11 cellular contexts compared by ENCODE assay signal in the genomic region with DNA sequence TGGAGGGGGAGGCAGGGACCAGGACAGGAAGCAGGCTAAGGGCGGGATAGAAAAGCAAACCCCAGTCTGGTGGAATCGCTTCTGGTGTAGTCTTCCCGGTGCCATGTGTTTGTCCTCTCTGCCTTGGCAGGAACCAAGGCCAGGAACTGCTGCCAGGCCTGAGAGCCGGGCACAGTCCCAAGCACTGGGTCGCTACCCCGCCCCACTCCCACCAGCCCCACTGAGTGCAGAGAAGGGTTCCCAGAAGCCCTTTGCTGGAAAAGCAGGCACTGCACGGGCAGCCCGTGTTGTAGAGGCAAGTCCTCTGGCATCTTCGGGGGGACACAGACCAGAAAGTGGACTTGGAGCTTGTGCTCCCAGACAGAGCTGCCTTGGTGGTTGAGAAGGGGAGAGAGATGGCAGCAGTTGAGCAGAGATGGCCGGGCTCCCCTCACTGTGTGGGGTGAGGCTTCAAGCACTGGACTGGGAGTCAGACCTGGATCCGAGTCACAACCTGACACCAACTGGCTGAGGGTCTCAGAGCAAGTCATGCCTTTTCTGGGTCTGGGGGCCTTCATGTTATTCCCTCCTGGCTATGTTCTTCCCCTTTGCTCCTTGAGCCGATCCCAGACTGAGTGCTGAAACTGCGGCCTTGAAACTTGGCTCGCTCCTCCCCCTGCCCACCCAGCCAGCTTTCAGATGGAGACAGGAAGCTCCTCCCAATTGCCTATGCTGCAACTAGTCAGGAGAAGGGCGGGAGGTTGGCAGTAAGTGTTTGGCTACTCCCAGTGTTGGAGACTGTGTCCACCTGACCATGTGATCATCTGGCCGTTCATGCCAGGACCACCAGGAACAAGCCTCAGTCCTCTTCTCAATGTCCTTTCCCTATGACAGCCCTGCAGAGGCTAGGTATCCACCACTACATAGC. TPM values are rescaled to one million over a fixed set of nuclear protein-coding genes. Genes with fewer than 3 reads are reported as not detected.
DNase-seq lines count a peak whose midpoint lies in the region; ATAC-seq and TF ChIP-seq lines count a peak whose summit lies in the region.
"Had no signal": no experiment of that assay in that cellular context is flagged by ENCODE, and none has a peak within 500 bp of the region (broad histone marks: within the 10 kb centered on the region; RNA-seq: fewer than 3 reads in every experiment).

No MANE protein-coding gene starts in this region.

- TF ChIP-seq POLR2A in prostate gland (IDR thresholded peaks at IDR 0.05), result no peak

- no peak overlapping the region for H4K8ac ChIP-seq in trophoblast cell (ENCODE audit: low read depth, low read length)

- no peak for TF ChIP-seq CTCF in right atrium auricular region (IDR thresholded peaks at IDR 0.05)
- no peak for TF ChIP-seq CTCF in prostate gland (IDR thresholded peaks at IDR 0.05)

- H3K4me1 ChIP-seq in right atrium auricular region (peaks cover 0 to 28% of the 10 kb centered on the region in 2 donors), prostate gland (replicated peaks) (no peaks in the 10 kb centered on the region), trophoblast cell (ENCODE audit: control insufficient read depth in 1 of 2, insufficient read depth in 2 of 2, low read length in 2 of 2) (no peaks in the 10 kb centered on the region)

- H2BK120ac ChIP-seq in trophoblast cell (ENCODE audit: insufficient read depth, low read length, poor library complexity), result no peak overlapping the region

- no peak overlapping the region for H2AFZ ChIP-seq in trophoblast cell (ENCODE audit: insufficient read depth, low read length, poor library complexity)

- H3K9ac ChIP-seq in trophoblast cell (ENCODE audit: low read length), result no peak overlapping the region

- H3K36me3 ChIP-seq in right atrium auricular region (no peaks in the 10 kb centered on the region), prostate gland (no peaks in the 10 kb centered on the region), trophoblast cell (ENCODE audit: control insufficient read depth in 1 of 2, insufficient read depth in 2 of 2, low read length in 2 of 2) (no peaks in the 10 kb centered on the region)

- H2BK12ac ChIP-seq in trophoblast cell (ENCODE audit: low read length), result no peak overlapping the region

- WGBS in prostate gland, result 3% methylated on average over 9 of the region's 16 CpGs
- WGBS in trophoblast cell (ENCODE audit: extremely low coverage, insufficient coverage, insufficient read length), result no CpG with 5 or more reads among the region's 16 CpGs

- H2BK5ac ChIP-seq in trophoblast cell (ENCODE audit: low read depth, low read length, poor library complexity), result no peak overlapping the region

- no peak overlapping the region for H3K23ac ChIP-seq in trophoblast cell (ENCODE audit: low read length)

- H3K18ac ChIP-seq in trophoblast cell (ENCODE audit: low read length), result no peak overlapping the region

- peak overlapping the region in 1 of 2 donors; percentile 22 for H3K4me3 ChIP-seq in right atrium auricular region
- H3K4me3 ChIP-seq in prostate gland, result no peak overlapping the region
- no peak overlapping the region for H3K4me3 ChIP-seq in trophoblast cell (ENCODE audit: low read depth, low read length)

- H4K91ac ChIP-seq in trophoblast cell (ENCODE audit: low read depth, low read length), result no peak overlapping the region

- H3K9me3 ChIP-seq in right atrium auricular region (no peaks in the 10 kb centered on the region), prostate gland (no peaks in the 10 kb centered on the region), trophoblast cell (ENCODE audit: insufficient read depth, low read depth, low read length) (no peaks in the 10 kb centered on the region)

- no peaks in the 10 kb centered on the region for H3K79me2 ChIP-seq in trophoblast cell (ENCODE audit: control insufficient read depth, insufficient read depth, low read length, poor library complexity)

- no peak overlapping the region for H3K14ac ChIP-seq in trophoblast cell (ENCODE audit: low read length)

- no peak overlapping the region for H3K4me2 ChIP-seq in trophoblast cell (ENCODE audit: low read length)

- intact Hi-C loops in prostate gland (cut with DNase I), result loop anchor here (5.0 to 10.0 kb wide), 3 partner anchors 56 to 176 kb away; partner anchors contain the start of gene MTM1

- no peaks in the 10 kb centered on the region for H3K27me3 ChIP-seq in right atrium auricular region
- H3K27me3 ChIP-seq in prostate gland (replicated peaks; ENCODE audit: insufficient read depth), result no peaks in the 10 kb centered on the region
- no peaks in the 10 kb centered on the region for H3K27me3 ChIP-seq in trophoblast cell (ENCODE audit: insufficient read depth, low read length)

- DNase-seq in ELF-1 (ENCODE audit: low read depth, low spot score) (peak; percentile 81), astrocyte of the hippocampus (ENCODE audit: low read depth, low spot score) (peak; percentile 53), right atrium auricular region (ENCODE audit: low spot score) (peak; percentile 76), prostate gland (ENCODE audit: low spot score) (peak; percentile 17), trophoblast cell (no peak)
- no peak for DNase-seq in stimulated activated CD4-positive, alpha-beta T cell treated with anti-CD3 and anti-CD28 coated beads, Interleukin-15, amount 100 ng/mL, for 24 hours
- DNase-seq: activated CD4-positive, alpha-beta T cell treated with anti-CD3 and anti-CD28 coated beads, Interleukin-2, amount 50 U/mL, for 48 hours; effector memory CD8-positive, alpha-beta T cell; stimulated activated naive CD4-positive, alpha-beta T cell had no signal

- H3K4ac ChIP-seq in trophoblast cell (ENCODE audit: low read depth, low read length), result no peak overlapping the region

- H2AK5ac ChIP-seq in trophoblast cell (ENCODE audit: low read length), result no peak overlapping the region

- H3K79me1 ChIP-seq in trophoblast cell (ENCODE audit: low read length), result no peaks in the 10 kb centered on the region

- H3K27ac ChIP-seq in right atrium auricular region, result peak overlapping the region; percentile 74 to 85
- peak overlapping the region; percentile 50 to 57 for H3K27ac ChIP-seq in prostate gland
- H3K27ac ChIP-seq in trophoblast cell (ENCODE audit: low read depth, low read length), result no peak overlapping the region

- no peak for ATAC-seq in HG02759 (IDR thresholded peaks at IDR 0.05; ENCODE audit: unreplicated experiment)
- ATAC-seq in GM19397 (IDR thresholded peaks at IDR 0.05; ENCODE audit: unreplicated experiment), result no peak
- ATAC-seq: effector memory CD8-positive, alpha-beta T cell had no signal

- no peak overlapping the region for H4K12ac ChIP-seq in trophoblast cell (ENCODE audit: low read depth, low read length)

RNA-seq across cellular contexts. Expression of gene MTM1, which starts 59.7 kb away (rescaled TPM):
- 1 to 10 TPM; 9.0 to 9.4 TPM for total RNA-seq in right atrium auricular region
- 10 to 100 TPM; 10.3 to 30.2 TPM for total RNA-seq in prostate gland
- 10.6 and 10.9 TPM in 2 replicates for polyA plus RNA-seq in trophoblast cell (2013)

Comparison
In these comparisons a context has a peak if more than half of its experiments do, and no peak if none do; other contexts are left out.
1. DNase-seq: peak in ELF-1 (single experiment), astrocyte of the hippocampus (single experiment), right atrium auricular region (single experiment) and prostate gland (single experiment); none in stimulated activated CD4-positive, alpha-beta T cell treated with anti-CD3 and anti-CD28 coated beads, Interleukin-15, amount 100 ng/mL, for 24 hours (single experiment) and trophoblast cell (0 of 2).